In the genomic region with DNA sequence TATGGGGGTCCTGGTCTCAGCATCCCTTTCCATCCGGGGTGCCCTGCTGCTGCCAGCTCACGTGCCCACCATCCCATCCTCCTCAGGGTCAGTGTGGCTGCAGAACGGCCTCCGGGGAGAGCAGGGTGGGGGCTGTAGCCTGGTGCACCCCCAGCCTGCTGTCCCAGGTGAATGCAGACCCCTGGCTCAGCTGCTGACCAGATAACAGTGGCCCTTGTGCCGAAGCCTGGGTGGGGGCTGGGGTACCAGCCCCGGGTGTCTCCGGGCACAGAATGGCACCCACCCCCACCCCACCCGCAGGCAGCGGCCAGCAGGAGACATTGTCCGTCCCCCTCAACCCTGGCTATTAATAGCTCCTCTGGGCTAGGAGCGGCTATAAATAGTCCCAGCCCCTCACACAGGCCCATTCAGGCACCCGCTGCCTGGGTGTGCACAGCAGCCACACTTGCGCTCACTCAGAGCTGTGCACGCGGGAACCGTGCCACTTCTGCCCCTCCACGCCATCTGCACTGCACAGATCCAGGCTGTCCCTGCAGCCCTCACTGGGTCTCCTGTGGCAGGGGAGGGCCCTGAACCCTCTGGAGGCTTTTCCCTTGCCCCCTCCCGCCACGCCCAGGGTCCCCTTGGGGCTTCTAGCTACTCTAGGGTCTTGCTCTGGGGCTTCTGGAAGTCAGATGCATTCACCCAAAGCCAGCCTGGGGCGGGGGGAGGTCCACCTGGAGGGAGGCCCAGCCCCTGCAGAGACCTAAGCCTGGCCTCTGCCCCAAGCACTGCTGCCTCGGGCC, we compare ENCODE assay signal across 9 cellular contexts. TPM values are rescaled to one million over a fixed set of nuclear protein-coding genes. Genes with fewer than 3 reads are reported as not detected.
DNase-seq lines count a peak whose midpoint lies in the region; ATAC-seq and TF ChIP-seq lines count a peak whose summit lies in the region.
"Had no signal": no experiment of that assay in that cellular context is flagged by ENCODE, and none has a peak within 500 bp of the region (broad histone marks: within the 10 kb centered on the region; RNA-seq: fewer than 3 reads in every experiment).

No MANE protein-coding gene starts in this region.

- no peaks in the 10 kb centered on the region for H3K27me3 ChIP-seq in H7 (ENCODE audit: control insufficient read depth, insufficient read depth, low read length)
- no peaks in the 10 kb centered on the region for H3K27me3 ChIP-seq in prostate gland (replicated peaks; ENCODE audit: insufficient read depth)

- peaks cover 34% of the 10 kb centered on the region for H3K4me1 Mint-ChIP-seq in activated CD4-positive, alpha-beta memory T cell treated with anti-CD3 and anti-CD28 coated beads, Interleukin-2, amount 10 ng/mL, durations not matched to agents 7 days and 5 days

- H3K36me3 ChIP-seq in H7 (replicated peaks; ENCODE audit: control insufficient read depth, insufficient read depth, low read length) (no peaks in the 10 kb centered on the region), prostate gland (no peaks in the 10 kb centered on the region)

- CTCF ChIA-PET in activated CD4-positive, alpha-beta memory T cell treated with anti-CD3 and anti-CD28 coated beads, Interleukin-2, amount 10 ng/mL, durations not matched to agents 7 days and 5 days (lab: Charles Lee), result interaction anchor here (1.7 kb wide), 1 partner anchor 93 kb away, joined by 6 read pairs; no protein-coding TSS in a partner anchor

- no peaks in the 10 kb centered on the region for H3K36me3 Mint-ChIP-seq in activated CD4-positive, alpha-beta memory T cell treated with anti-CD3 and anti-CD28 coated beads, Interleukin-2, amount 10 ng/mL, durations not matched to agents 7 days and 5 days (ENCODE audit: low read depth)

- no peak for TF ChIP-seq CTCF in prostate gland (IDR thresholded peaks at IDR 0.05)

- H3K27ac Mint-ChIP-seq in activated CD4-positive, alpha-beta memory T cell treated with anti-CD3 and anti-CD28 coated beads, Interleukin-2, amount 10 ng/mL, durations not matched to agents 7 days and 5 days, result peak overlapping the region; percentile 79

- H3K4me1 ChIP-seq in prostate gland (replicated peaks), result peaks cover 18% of the 10 kb centered on the region

- 69% methylated on average over 19 of the region's 21 CpGs for WGBS in prostate gland

- H3K9me3 ChIP-seq in prostate gland, result no peaks in the 10 kb centered on the region
- H3K9me3 ChIP-seq: mucosa of descending colon had no signal

- TF ChIP-seq POLR2A in prostate gland (IDR thresholded peaks at IDR 0.05), result no peak

- peak overlapping the region; percentile 59 for H3K4me3 Mint-ChIP-seq in activated CD4-positive, alpha-beta memory T cell treated with anti-CD3 and anti-CD28 coated beads, Interleukin-2, amount 10 ng/mL, durations not matched to agents 7 days and 5 days

- POLR2A ChIA-PET in activated CD4-positive, alpha-beta memory T cell treated with anti-CD3 and anti-CD28 coated beads, Interleukin-2, amount 10 ng/mL, durations not matched to agents 7 days and 5 days (lab: Charles Lee), result interaction anchor here (1.1 to 3.2 kb wide), 10 partner anchors 9 to 254 kb away, joined by 3 to 55 read pairs (median 8); partner anchors contain the start of genes ALG12, CRELD2 and PIM3

- H3K27ac ChIP-seq in prostate gland, result peak overlapping the region; percentile 94 to 95

- peak; percentile 52 for ATAC-seq in left ventricle myocardium superior
- no peak for ATAC-seq in HG02588 (IDR thresholded peaks at IDR 0.05; ENCODE audit: unreplicated experiment)
- ATAC-seq in GM19463 (IDR thresholded peaks at IDR 0.05; ENCODE audit: unreplicated experiment), result no peak
- no peak for ATAC-seq in GM19455 (IDR thresholded peaks at IDR 0.05; ENCODE audit: unreplicated experiment)

- intact Hi-C loops in left ventricle myocardium superior (cut with micrococcal nuclease), result no loop called here
- intact Hi-C loops in prostate gland (cut with DNase I), result loop anchor here (2.0 to 10.0 kb wide), 2 partner anchors 22 to 268 kb away; partner anchors contain the start of gene SELENOO

- H3K27me3 Mint-ChIP-seq in activated CD4-positive, alpha-beta memory T cell treated with anti-CD3 and anti-CD28 coated beads, Interleukin-2, amount 10 ng/mL, durations not matched to agents 7 days and 5 days, result no peaks in the 10 kb centered on the region

- H3K9me3 Mint-ChIP-seq in activated CD4-positive, alpha-beta memory T cell treated with anti-CD3 and anti-CD28 coated beads, Interleukin-2, amount 10 ng/mL, durations not matched to agents 7 days and 5 days, result no peaks in the 10 kb centered on the region

- H3K4me3 ChIP-seq in H7 (ENCODE audit: insufficient read depth, low read depth, low read length) (no peak overlapping the region), prostate gland (no peak overlapping the region)
- H3K4me3 ChIP-seq: mucosa of descending colon had no signal

- peak; percentile 57 for DNase-seq in H7
- no peak for DNase-seq in activated CD4-positive, alpha-beta memory T cell treated with anti-CD3 and anti-CD28 coated beads, Interleukin-2, amount 10 ng/mL, durations not matched to agents 7 days and 5 days
- DNase-seq in left ventricle myocardium superior, result peak; percentile 75
- no peak for DNase-seq in prostate gland (ENCODE audit: low spot score)
- no peak for DNase-seq in NCI-H2029 treated with DMSO at 0.1 percent for 48 hours (lab: John Stamatoyannopoulos, UW)

RNA-seq across cellular contexts. Expression of gene CRELD2, which starts 18.7 kb away (rescaled TPM):
- total RNA-seq in H7 (2014; rRNA removed; shearing (Covaris generic)), result 22.8 and 45.6 TPM in 2 replicates
- 10 to 100 TPM; 50.0 to 51.2 TPM for total RNA-seq in activated CD4-positive, alpha-beta memory T cell treated with anti-CD3 and anti-CD28 coated beads, Interleukin-2, amount 10 ng/mL, durations not matched to agents 7 days and 5 days
- total RNA-seq in left ventricle myocardium superior (27.4 TPM), prostate gland (10 to 100 TPM; 55.1 to 70.1 TPM)

RNA-seq across cellular contexts. Expression of gene ALG12, which starts 18.9 kb away (rescaled TPM):
- total RNA-seq in H7 (2014; rRNA removed; shearing (Covaris generic)), result 28.5 and 32.9 TPM in 2 replicates
- 10 to 100 TPM; 14.7 to 20.6 TPM for total RNA-seq in activated CD4-positive, alpha-beta memory T cell treated with anti-CD3 and anti-CD28 coated beads, Interleukin-2, amount 10 ng/mL, durations not matched to agents 7 days and 5 days
- total RNA-seq in left ventricle myocardium superior (16.2 TPM), prostate gland (10 to 100 TPM; 26.1 to 33.6 TPM)

RNA-seq across cellular contexts. Expression of gene PIM3, which starts 23.4 kb away (rescaled TPM):
- total RNA-seq in H7 (2014; rRNA removed; shearing (Covaris generic)), result 71.2 and 79.7 TPM in 2 replicates
- 10 to 100 TPM; 60.1 to 62.3 TPM for total RNA-seq in activated CD4-positive, alpha-beta memory T cell treated with anti-CD3 and anti-CD28 coated beads, Interleukin-2, amount 10 ng/mL, durations not matched to agents 7 days and 5 days
- total RNA-seq in left ventricle myocardium superior, result 65.1 TPM
- total RNA-seq in prostate gland, result 100 to 1,000 TPM; 126 to 183 TPM

Comparison
In these comparisons a context has a peak if more than half of its experiments do, and no peak if none do; other contexts are left out.
1. DNase-seq: peak in H7 (single experiment) and left ventricle myocardium superior (single experiment); none in activated CD4-positive, alpha-beta memory T cell treated with anti-CD3 and anti-CD28 coated beads, Interleukin-2, amount 10 ng/mL, durations not matched to agents 7 days and 5 days (single experiment), prostate gland (single experiment) and NCI-H2029 treated with DMSO at 0.1 percent for 48 hours (single experiment).